In the genomic region with DNA sequence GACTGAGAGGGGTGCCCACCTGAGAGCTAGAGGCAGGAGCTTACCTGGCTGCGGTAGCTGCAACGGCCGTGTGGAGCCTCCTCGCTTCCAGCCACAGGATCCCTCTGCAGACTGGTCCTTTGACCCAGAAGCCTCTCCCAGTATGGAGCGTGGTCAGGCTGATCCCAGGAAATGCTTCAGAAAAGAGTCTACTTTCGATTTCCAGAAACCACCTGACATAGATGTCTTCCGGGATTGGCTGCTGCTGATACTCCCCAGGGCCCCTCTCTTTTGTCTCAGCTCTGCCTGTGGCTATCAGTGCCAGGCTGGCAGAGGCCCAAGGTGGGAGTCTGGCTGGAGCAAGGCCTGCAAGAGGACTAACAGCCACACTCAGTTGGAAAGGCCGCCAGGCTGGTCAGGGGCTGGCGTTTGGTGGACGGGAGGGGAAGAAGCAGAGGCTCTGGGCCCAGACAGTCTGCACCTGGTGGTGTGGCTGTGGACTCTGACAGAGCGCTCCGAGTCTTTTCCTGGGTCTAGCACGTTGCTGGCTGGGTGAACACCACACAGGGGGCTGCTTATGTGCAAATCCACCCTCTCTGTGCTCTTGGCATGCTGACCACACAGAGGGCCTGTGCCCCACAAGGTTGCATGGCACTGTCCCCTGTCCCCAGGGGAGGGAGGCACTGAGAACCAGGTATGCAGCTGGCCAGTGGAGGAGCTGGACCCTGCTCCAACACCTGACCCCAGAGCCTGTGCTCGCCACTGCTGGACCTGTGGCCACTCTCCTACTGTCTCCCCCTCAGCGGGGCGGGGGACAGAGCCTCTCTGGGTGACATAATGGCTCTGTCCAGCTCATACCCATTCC, we compare ENCODE assay signal across 1 cellular context.
TF ChIP-seq lines count a peak whose summit lies in the region.

A gene with protein sequence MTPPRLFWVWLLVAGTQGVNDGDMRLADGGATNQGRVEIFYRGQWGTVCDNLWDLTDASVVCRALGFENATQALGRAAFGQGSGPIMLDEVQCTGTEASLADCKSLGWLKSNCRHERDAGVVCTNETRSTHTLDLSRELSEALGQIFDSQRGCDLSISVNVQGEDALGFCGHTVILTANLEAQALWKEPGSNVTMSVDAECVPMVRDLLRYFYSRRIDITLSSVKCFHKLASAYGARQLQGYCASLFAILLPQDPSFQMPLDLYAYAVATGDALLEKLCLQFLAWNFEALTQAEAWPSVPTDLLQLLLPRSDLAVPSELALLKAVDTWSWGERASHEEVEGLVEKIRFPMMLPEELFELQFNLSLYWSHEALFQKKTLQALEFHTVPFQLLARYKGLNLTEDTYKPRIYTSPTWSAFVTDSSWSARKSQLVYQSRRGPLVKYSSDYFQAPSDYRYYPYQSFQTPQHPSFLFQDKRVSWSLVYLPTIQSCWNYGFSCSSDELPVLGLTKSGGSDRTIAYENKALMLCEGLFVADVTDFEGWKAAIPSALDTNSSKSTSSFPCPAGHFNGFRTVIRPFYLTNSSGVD (minus strand): TSS at position 144 of the 844 bp plus-strand sequence. CDS start 2,732 bp downstream, outside the sequence.

TF ChIP-seq in HepG2, 621 proteins besides CTCF, POLR2A, EP300 and RAD21 (continued from another document and continues in another):
- TF ChIP-seq MLLT10 (CRISPR knock-in tag; IDR thresholded peaks at IDR 0.05) (no peak; the same call in 1 of the 2 replicates), THYN1 (CRISPR knock-in tag; IDR thresholded peaks at IDR 0.05; ENCODE audit: borderline replicate concordance, low read depth) (no peak), SKI (IDR thresholded peaks at IDR 0.05; ENCODE audit: partially characterized antibody) (peak; percentile 45), KDM1A (CRISPR knock-in tag; IDR thresholded peaks at IDR 0.05) (peak; percentile 5; the same call in 1 of the 2 replicates), ZFP36L2 (CRISPR knock-in tag; IDR thresholded peaks at IDR 0.05) (no peak; the same call in 1 of the 2 replicates), ZBTB1 (CRISPR knock-in tag; IDR thresholded peaks at IDR 0.05; ENCODE audit: borderline replicate concordance) (no peak), ZNF616 (CRISPR knock-in tag; IDR thresholded peaks at IDR 0.05; ENCODE audit: low read depth) (peak; percentile 73; the same call in 1 of the 2 replicates), ZNF350 (CRISPR knock-in tag; IDR thresholded peaks at IDR 0.05; ENCODE audit: borderline replicate concordance, low read depth) (peak; percentile 86; the same call in 1 of the 2 replicates), ZNF17 (CRISPR knock-in tag; IDR thresholded peaks at IDR 0.05) (no peak), KDM4B (CRISPR knock-in tag; IDR thresholded peaks at IDR 0.05) (no peak; the same call in 1 of the 2 replicates), HDAC2 (CRISPR knock-in tag; IDR thresholded peaks at IDR 0.05) (peak; percentile 43), ERF (CRISPR knock-in tag; IDR thresholded peaks at IDR 0.05) (peak; percentile 86), ARID2 (CRISPR knock-in tag; IDR thresholded peaks at IDR 0.05; ENCODE audit: borderline replicate concordance) (peak; percentile 93), ZNF766 (CRISPR knock-in tag; IDR thresholded peaks at IDR 0.05; ENCODE audit: borderline replicate concordance) (peak; percentile 31; the same call in 1 of the 2 replicates), NFIB (CRISPR knock-in tag; IDR thresholded peaks at IDR 0.05; ENCODE audit: borderline replicate concordance) (0 out of 2 replicates have a peak, but pooled peaks have one; percentile 16), HHEX (CRISPR knock-in tag; IDR thresholded peaks at IDR 0.05) (no peak), MAZ (IDR thresholded peaks at IDR 0.05; ENCODE audit: borderline replicate concordance, low read depth, low read length) (no peak), MAZ (CRISPR knock-in tag; IDR thresholded peaks at IDR 0.05; ENCODE audit: low read depth) (peak; percentile 14), ZNF3 (CRISPR knock-in tag; IDR thresholded peaks at IDR 0.05) (no peak), MTF2 (CRISPR knock-in tag; IDR thresholded peaks at IDR 0.05; ENCODE audit: borderline replicate concordance) (no peak), RFX5 (IDR thresholded peaks at IDR 0.05; ENCODE audit: low read depth, low read length) (no peak), SP140L (CRISPR knock-in tag; IDR thresholded peaks at IDR 0.05; ENCODE audit: borderline replicate concordance) (peak; percentile 89; the same call in 1 of the 2 replicates), ZFP82 (CRISPR knock-in tag; IDR thresholded peaks at IDR 0.05; ENCODE audit: borderline replicate concordance) (0 out of 2 replicates have a peak, but pooled peaks have one; percentile 53), ZNF891 (CRISPR knock-in tag; IDR thresholded peaks at IDR 0.05) (no peak), ELF1 (CRISPR knock-in tag; IDR thresholded peaks at IDR 0.05) (peak; percentile 89), RBFOX2 (IDR thresholded peaks at IDR 0.05; ENCODE audit: low read depth, low read length) (peak; percentile 73), TCF7L2 (IDR thresholded peaks at IDR 0.05; ENCODE audit: low read depth, low read length) (no peak), ZNF83 (CRISPR knock-in tag; IDR thresholded peaks at IDR 0.05; ENCODE audit: borderline replicate concordance) (no peak), TMF1 (CRISPR knock-in tag; IDR thresholded peaks at IDR 0.05; ENCODE audit: low read depth) (0 out of 2 replicates have a peak, but pooled peaks have one; percentile 73), AGO2 (optimal IDR thresholded peaks at IDR 0.05; ENCODE audit: low read depth, low read length) (peak; percentile 66), NFATC3 (CRISPR knock-in tag; IDR thresholded peaks at IDR 0.05) (no peak), EED (CRISPR knock-in tag; IDR thresholded peaks at IDR 0.05) (peak; percentile 49; the same call in 1 of the 2 replicates), ZNF567 (CRISPR knock-in tag; IDR thresholded peaks at IDR 0.05; ENCODE audit: borderline replicate concordance) (no peak; the same call in 1 of the 2 replicates), RBM22 (optimal IDR thresholded peaks at IDR 0.05; ENCODE audit: low read length) (no peak), BRD4 (CRISPR knock-in tag; IDR thresholded peaks at IDR 0.05) (peak; percentile 72; the same call in 1 of the 2 replicates), KDM2A (CRISPR knock-in tag; IDR thresholded peaks at IDR 0.05; ENCODE audit: borderline replicate concordance, low read depth) (peak; percentile 79), ZNF558 (CRISPR knock-in tag; IDR thresholded peaks at IDR 0.05; ENCODE audit: borderline replicate concordance) (peak; percentile 83; the same call in 1 of the 2 replicates), ZNF292 (CRISPR knock-in tag; IDR thresholded peaks at IDR 0.05; ENCODE audit: borderline replicate concordance, low read depth) (peak; percentile 86), ZNF331 (CRISPR knock-in tag; IDR thresholded peaks at IDR 0.05) (no peak), JARID2 (CRISPR knock-in tag; IDR thresholded peaks at IDR 0.05; ENCODE audit: insufficient replicate concordance) (peak; percentile 60), POLR2AphosphoS2 (IDR thresholded peaks at IDR 0.05; ENCODE audit: low read depth, low read length) (no peak), ATAD3A (CRISPR knock-in tag; IDR thresholded peaks at IDR 0.05) (no peak)
- TF ChIP-seq, protein P1, sequence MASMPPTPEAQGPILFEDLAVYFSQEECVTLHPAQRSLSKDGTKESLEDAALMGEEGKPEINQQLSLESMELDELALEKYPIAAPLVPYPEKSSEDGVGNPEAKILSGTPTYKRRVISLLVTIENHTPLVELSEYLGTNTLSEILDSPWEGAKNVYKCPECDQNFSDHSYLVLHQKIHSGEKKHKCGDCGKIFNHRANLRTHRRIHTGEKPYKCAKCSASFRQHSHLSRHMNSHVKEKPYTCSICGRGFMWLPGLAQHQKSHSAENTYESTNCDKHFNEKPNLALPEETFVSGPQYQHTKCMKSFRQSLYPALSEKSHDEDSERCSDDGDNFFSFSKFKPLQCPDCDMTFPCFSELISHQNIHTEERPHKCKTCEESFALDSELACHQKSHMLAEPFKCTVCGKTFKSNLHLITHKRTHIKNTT (CRISPR knock-in tag; IDR thresholded peaks at IDR 0.05) = 0 out of 2 replicates have a peak, but pooled peaks have one; percentile 88
- TF ChIP-seq, protein P2, sequence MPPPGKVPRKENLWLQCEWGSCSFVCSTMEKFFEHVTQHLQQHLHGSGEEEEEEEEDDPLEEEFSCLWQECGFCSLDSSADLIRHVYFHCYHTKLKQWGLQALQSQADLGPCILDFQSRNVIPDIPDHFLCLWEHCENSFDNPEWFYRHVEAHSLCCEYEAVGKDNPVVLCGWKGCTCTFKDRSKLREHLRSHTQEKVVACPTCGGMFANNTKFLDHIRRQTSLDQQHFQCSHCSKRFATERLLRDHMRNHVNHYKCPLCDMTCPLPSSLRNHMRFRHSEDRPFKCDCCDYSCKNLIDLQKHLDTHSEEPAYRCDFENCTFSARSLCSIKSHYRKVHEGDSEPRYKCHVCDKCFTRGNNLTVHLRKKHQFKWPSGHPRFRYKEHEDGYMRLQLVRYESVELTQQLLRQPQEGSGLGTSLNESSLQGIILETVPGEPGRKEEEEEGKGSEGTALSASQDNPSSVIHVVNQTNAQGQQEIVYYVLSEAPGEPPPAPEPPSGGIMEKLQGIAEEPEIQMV (CRISPR knock-in tag; IDR thresholded peaks at IDR 0.05; ENCODE audit: low read depth) = no peak; the same call in 1 of the 2 replicates
- TF ChIP-seq, protein P3, sequence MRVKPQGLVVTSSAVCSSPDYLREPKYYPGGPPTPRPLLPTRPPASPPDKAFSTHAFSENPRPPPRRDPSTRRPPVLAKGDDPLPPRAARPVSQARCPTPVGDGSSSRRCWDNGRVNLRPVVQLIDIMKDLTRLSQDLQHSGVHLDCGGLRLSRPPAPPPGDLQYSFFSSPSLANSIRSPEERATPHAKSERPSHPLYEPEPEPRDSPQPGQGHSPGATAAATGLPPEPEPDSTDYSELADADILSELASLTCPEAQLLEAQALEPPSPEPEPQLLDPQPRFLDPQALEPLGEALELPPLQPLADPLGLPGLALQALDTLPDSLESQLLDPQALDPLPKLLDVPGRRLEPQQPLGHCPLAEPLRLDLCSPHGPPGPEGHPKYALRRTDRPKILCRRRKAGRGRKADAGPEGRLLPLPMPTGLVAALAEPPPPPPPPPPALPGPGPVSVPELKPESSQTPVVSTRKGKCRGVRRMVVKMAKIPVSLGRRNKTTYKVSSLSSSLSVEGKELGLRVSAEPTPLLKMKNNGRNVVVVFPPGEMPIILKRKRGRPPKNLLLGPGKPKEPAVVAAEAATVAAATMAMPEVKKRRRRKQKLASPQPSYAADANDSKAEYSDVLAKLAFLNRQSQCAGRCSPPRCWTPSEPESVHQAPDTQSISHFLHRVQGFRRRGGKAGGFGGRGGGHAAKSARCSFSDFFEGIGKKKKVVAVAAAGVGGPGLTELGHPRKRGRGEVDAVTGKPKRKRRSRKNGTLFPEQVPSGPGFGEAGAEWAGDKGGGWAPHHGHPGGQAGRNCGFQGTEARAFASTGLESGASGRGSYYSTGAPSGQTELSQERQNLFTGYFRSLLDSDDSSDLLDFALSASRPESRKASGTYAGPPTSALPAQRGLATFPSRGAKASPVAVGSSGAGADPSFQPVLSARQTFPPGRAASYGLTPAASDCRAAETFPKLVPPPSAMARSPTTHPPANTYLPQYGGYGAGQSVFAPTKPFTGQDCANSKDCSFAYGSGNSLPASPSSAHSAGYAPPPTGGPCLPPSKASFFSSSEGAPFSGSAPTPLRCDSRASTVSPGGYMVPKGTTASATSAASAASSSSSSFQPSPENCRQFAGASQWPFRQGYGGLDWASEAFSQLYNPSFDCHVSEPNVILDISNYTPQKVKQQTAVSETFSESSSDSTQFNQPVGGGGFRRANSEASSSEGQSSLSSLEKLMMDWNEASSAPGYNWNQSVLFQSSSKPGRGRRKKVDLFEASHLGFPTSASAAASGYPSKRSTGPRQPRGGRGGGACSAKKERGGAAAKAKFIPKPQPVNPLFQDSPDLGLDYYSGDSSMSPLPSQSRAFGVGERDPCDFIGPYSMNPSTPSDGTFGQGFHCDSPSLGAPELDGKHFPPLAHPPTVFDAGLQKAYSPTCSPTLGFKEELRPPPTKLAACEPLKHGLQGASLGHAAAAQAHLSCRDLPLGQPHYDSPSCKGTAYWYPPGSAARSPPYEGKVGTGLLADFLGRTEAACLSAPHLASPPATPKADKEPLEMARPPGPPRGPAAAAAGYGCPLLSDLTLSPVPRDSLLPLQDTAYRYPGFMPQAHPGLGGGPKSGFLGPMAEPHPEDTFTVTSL (CRISPR knock-in tag; IDR thresholded peaks at IDR 0.05; ENCODE audit: borderline replicate concordance) = peak; percentile 49; the same call in 1 of the 2 replicates
- TF ChIP-seq, protein P4, sequence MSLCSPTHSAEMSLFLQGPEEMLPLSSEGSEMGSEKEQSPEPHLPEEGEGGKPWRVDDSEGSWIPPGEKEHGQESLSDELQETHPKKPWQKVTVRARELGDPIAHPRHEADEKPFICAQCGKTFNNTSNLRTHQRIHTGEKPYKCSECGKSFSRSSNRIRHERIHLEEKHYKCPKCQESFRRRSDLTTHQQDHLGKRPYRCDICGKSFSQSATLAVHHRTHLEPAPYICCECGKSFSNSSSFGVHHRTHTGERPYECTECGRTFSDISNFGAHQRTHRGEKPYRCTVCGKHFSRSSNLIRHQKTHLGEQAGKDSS (CRISPR knock-in tag; IDR thresholded peaks at IDR 0.05; ENCODE audit: borderline replicate concordance, low read depth) = peak; percentile 68; the same call in 1 of the 2 replicates
- TF ChIP-seq, protein P5, sequence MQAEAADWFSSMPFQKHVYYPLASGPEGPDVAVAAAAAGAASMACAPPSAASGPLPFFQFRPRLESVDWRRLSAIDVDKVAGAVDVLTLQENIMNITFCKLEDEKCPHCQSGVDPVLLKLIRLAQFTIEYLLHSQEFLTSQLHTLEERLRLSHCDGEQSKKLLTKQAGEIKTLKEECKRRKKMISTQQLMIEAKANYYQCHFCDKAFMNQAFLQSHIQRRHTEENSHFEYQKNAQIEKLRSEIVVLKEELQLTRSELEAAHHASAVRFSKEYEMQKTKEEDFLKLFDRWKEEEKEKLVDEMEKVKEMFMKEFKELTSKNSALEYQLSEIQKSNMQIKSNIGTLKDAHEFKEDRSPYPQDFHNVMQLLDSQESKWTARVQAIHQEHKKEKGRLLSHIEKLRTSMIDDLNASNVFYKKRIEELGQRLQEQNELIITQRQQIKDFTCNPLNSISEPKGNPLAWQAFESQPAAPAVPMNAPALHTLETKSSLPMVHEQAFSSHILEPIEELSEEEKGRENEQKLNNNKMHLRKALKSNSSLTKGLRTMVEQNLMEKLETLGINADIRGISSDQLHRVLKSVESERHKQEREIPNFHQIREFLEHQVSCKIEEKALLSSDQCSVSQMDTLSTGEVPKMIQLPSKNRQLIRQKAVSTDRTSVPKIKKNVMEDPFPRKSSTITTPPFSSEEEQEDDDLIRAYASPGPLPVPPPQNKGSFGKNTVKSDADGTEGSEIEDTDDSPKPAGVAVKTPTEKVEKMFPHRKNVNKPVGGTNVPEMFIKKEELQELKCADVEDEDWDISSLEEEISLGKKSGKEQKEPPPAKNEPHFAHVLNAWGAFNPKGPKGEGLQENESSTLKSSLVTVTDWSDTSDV (CRISPR knock-in tag; IDR thresholded peaks at IDR 0.05) = no peak; the same call in 1 of the 2 replicates
- TF ChIP-seq, protein P6, sequence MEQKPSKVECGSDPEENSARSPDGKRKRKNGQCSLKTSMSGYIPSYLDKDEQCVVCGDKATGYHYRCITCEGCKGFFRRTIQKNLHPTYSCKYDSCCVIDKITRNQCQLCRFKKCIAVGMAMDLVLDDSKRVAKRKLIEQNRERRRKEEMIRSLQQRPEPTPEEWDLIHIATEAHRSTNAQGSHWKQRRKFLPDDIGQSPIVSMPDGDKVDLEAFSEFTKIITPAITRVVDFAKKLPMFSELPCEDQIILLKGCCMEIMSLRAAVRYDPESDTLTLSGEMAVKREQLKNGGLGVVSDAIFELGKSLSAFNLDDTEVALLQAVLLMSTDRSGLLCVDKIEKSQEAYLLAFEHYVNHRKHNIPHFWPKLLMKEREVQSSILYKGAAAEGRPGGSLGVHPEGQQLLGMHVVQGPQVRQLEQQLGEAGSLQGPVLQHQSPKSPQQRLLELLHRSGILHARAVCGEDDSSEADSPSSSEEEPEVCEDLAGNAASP (CRISPR knock-in tag; IDR thresholded peaks at IDR 0.05; ENCODE audit: borderline replicate concordance) = peak; percentile 48; the same call in 1 of the 2 replicates
